Comparison of ENCODE assay signal across 1 cellular context in the genomic region with DNA sequence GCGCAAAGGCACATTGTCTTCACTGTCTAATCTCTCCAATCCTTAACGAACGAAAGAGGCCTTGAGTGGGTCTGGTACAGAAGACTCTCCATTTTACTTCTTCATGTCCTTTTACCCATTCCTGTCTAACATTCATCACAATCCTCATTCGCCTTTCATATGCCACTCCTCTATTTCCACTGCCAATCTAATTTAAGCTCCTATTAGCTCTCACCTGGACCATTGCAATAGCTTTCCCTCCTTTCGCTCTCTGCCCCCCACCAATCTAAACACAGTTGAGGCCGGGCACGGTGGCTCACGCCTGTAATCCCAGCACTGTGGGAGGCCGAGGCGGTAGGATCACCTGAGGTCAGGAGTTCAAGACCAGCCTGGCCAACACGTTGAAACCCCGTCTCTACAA.
TF ChIP-seq lines count a peak whose summit lies in the region.

No MANE protein-coding gene starts in this region.

TF ChIP-seq in HCT116, 20 proteins besides CTCF, POLR2A, EP300 and RAD21 (continued from another document):
- TF ChIP-seq, protein P1, sequence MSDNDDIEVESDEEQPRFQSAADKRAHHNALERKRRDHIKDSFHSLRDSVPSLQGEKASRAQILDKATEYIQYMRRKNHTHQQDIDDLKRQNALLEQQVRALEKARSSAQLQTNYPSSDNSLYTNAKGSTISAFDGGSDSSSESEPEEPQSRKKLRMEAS (IDR thresholded peaks at IDR 0.05): no peak
- TF ChIP-seq EZH2 (IDR thresholded peaks at IDR 0.05) (no peak), ELF1 (IDR thresholded peaks at IDR 0.05; ENCODE audit: borderline replicate concordance, low read depth) (no peak), CEBPB (IDR thresholded peaks at IDR 0.05; ENCODE audit: low read depth) (no peak), SIN3A (IDR thresholded peaks at IDR 0.05; ENCODE audit: low read depth) (no peak), SRF (IDR thresholded peaks at IDR 0.05; ENCODE audit: low read depth) (no peak), FOSL1 (IDR thresholded peaks at IDR 0.05; ENCODE audit: low read depth) (no peak), ZFX (IDR thresholded peaks at IDR 0.05) (no peak), ZNF274 (IDR thresholded peaks at IDR 0.05; ENCODE audit: low read depth, low read length) (no peak), YY1 (IDR thresholded peaks at IDR 0.05; ENCODE audit: extremely low read depth, insufficient replicate concordance, low read depth, low read length) (no peak), SP1 (IDR thresholded peaks at IDR 0.05; ENCODE audit: low read depth) (no peak), TCF7L2 (IDR thresholded peaks at IDR 0.05; ENCODE audit: borderline replicate concordance, extremely low read depth, insufficient read depth, insufficient read length) (no peak), EGR1 (IDR thresholded peaks at IDR 0.05; ENCODE audit: low read depth) (no peak)
- TF ChIP-seq, protein P2, sequence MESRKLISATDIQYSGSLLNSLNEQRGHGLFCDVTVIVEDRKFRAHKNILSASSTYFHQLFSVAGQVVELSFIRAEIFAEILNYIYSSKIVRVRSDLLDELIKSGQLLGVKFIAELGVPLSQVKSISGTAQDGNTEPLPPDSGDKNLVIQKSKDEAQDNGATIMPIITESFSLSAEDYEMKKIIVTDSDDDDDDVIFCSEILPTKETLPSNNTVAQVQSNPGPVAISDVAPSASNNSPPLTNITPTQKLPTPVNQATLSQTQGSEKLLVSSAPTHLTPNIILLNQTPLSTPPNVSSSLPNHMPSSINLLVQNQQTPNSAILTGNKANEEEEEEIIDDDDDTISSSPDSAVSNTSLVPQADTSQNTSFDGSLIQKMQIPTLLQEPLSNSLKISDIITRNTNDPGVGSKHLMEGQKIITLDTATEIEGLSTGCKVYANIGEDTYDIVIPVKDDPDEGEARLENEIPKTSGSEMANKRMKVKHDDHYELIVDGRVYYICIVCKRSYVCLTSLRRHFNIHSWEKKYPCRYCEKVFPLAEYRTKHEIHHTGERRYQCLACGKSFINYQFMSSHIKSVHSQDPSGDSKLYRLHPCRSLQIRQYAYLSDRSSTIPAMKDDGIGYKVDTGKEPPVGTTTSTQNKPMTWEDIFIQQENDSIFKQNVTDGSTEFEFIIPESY (IDR thresholded peaks at IDR 0.05; ENCODE audit: extremely low read depth, insufficient replicate concordance, low read length): no peak
- TF ChIP-seq, protein P3, sequence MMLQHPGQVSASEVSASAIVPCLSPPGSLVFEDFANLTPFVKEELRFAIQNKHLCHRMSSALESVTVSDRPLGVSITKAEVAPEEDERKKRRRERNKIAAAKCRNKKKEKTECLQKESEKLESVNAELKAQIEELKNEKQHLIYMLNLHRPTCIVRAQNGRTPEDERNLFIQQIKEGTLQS (IDR thresholded peaks at IDR 0.05): no peak
